8 cellular contexts compared by ENCODE assay signal in genomic region chr6:43669050-43669921, GRCh38. TPM values are rescaled to one million over a fixed set of nuclear protein-coding genes. Genes with fewer than 3 reads are reported as not detected.
DNase-seq lines count a peak whose midpoint lies in the region; ATAC-seq and TF ChIP-seq lines count a peak whose summit lies in the region.

No MANE protein-coding gene starts in this region.

- intact Hi-C loops in CD4-positive, alpha-beta memory T cell (cut with micrococcal nuclease) = no loop called here
- intact Hi-C loops in posterior vena cava (cut with DNase I) = loop anchor here (5.0 kb wide), 3 partner anchors 88 to 408 kb away; partner anchors contain the start of gene VEGFA (in 1 of the 2)

- H3K9me3 ChIP-seq in CD4-positive, alpha-beta memory T cell (ENCODE audit: control insufficient read depth in 1 of 2, low read length in 2 of 2) = no peaks in the 10 kb centered on the region
- H3K9me3 ChIP-seq in gastroesophageal sphincter = no peaks in the 10 kb centered on the region

- H3K4me1 ChIP-seq in CD4-positive, alpha-beta memory T cell (ENCODE audit: insufficient read depth, low read length) = peaks cover 26% of the 10 kb centered on the region
- H3K4me1 ChIP-seq in gastroesophageal sphincter = peaks cover 0 to 65% (median 27%) of the 10 kb centered on the region in 3 donors

- H3K36me3 Mint-ChIP-seq in CD4-positive, alpha-beta memory T cell = peaks cover 2 to 37% of the 10 kb centered on the region in 2 donors

- peak overlapping the region in 6 of 7 donors; percentile 34 to 81 (median 67) for H3K27ac Mint-ChIP-seq in CD4-positive, alpha-beta memory T cell

- H3K27ac ChIP-seq in CD4-positive, alpha-beta memory T cell (ENCODE audit: low read depth, low read length) = no peak overlapping the region
- peak overlapping the region in 3 of 4 donors; percentile 43 to 54 (median 48) for H3K27ac ChIP-seq in gastroesophageal sphincter

- no peak overlapping the region for H3K4me3 ChIP-seq in CD4-positive, alpha-beta memory T cell (ENCODE audit: low read length in 2 of 2)
- no peak overlapping the region for H3K4me3 ChIP-seq in gastroesophageal sphincter

- H3K36me3 ChIP-seq in CD4-positive, alpha-beta memory T cell (ENCODE audit: insufficient read depth, low read length) = peaks cover 20% of the 10 kb centered on the region
- peaks cover 0 to 41% of the 10 kb centered on the region in 2 donors for H3K36me3 ChIP-seq in gastroesophageal sphincter

- POLR2A ChIA-PET in CD4-positive, alpha-beta memory T cell (lab: Charles Lee; ENCODE audit: partially characterized antibody) = interaction anchor here (0.7 kb wide), 1 partner anchor 20 kb away, joined by 3 read pairs; no protein-coding TSS in a partner anchor

- no peak for TF ChIP-seq POLR2A in gastroesophageal sphincter (IDR thresholded peaks at IDR 0.05)

- DNase-seq in CD4-positive, alpha-beta memory T cell = no peak
- DNase-seq in posterior vena cava (ENCODE audit: low spot score) = peak; percentile 91
- no peak for DNase-seq in GF-D8 (lab: John Stamatoyannopoulos, UW)
- DNase-seq in NCI-H2081 treated with DMSO at 0.1 percent for 48 hours (lab: John Stamatoyannopoulos, UW) = no peak
- DNase-seq in NCI-H526 treated with DMSO at 0.1 percent for 48 hours (lab: John Stamatoyannopoulos, UW) = no peak

- H3K9me3 Mint-ChIP-seq in CD4-positive, alpha-beta memory T cell = no peaks in the 10 kb centered on the region

- H3K27me3 ChIP-seq in CD4-positive, alpha-beta memory T cell (ENCODE audit: insufficient read depth, low read length) = no peaks in the 10 kb centered on the region
- no peaks in the 10 kb centered on the region for H3K27me3 ChIP-seq in gastroesophageal sphincter

- H3K27me3 Mint-ChIP-seq in CD4-positive, alpha-beta memory T cell = no peaks in the 10 kb centered on the region

- ATAC-seq in SK-N-SH treated with all-trans-retinoic acid at 6 μM for 48 hours = peak; percentile 44
- peak; percentile 59 for ATAC-seq in gastroesophageal sphincter
- no peak for ATAC-seq in GM21381 (IDR thresholded peaks at IDR 0.05; ENCODE audit: unreplicated experiment)

- 23% methylated on average over 4 of the region's 15 CpGs; no CpG with 5 or more reads in 1 of the 2 donors for WGBS in gastroesophageal sphincter (ENCODE audit: low coverage in 1 of 2), 2 donors

- CTCF ChIA-PET in CD4-positive, alpha-beta memory T cell (lab: Charles Lee; ENCODE audit: partially characterized antibody) = interaction anchor here (1.0 to 6.9 kb wide), 11 partner anchors 8 to 411 kb away, joined by 3 to 79 read pairs (median 4); partner anchors contain the start of genes MRPS18A and VEGFA

- no peak for TF ChIP-seq CTCF in gastroesophageal sphincter (IDR thresholded peaks at IDR 0.05)

- no peak overlapping the region for H3K4me3 Mint-ChIP-seq in CD4-positive, alpha-beta memory T cell

- no peak for TF ChIP-seq EP300 in gastroesophageal sphincter (IDR thresholded peaks at IDR 0.05)

- H3K4me1 Mint-ChIP-seq in CD4-positive, alpha-beta memory T cell = peaks cover 11 to 19% (median 15%) of the 10 kb centered on the region in 4 donors

TF ChIP-seq in SK-N-SH treated with all-trans-retinoic acid at 6 μM for 48 hours, 23 proteins besides CTCF, POLR2A, EP300 and RAD21:
- no peak for TF ChIP-seq ARNTL (CRISPR knock-in tag; IDR thresholded peaks at IDR 0.05; ENCODE audit: borderline replicate concordance, low read depth)
- no peak for TF ChIP-seq GLIS3 (CRISPR knock-in tag; IDR thresholded peaks at IDR 0.05)
- no peak for TF ChIP-seq TSHZ2 (CRISPR knock-in tag; IDR thresholded peaks at IDR 0.05)
- TF ChIP-seq SNAI2 (CRISPR knock-in tag; IDR thresholded peaks at IDR 0.05) = no peak
- no peak for TF ChIP-seq TCF4 (CRISPR knock-in tag; IDR thresholded peaks at IDR 0.05; ENCODE audit: borderline replicate concordance)

RNA-seq across cellular contexts. Expression of gene MRPS18A, which starts 18.3 kb away (rescaled TPM):
- 10 to 100 TPM; 31.3 to 32.4 TPM for total RNA-seq in CD4-positive, alpha-beta memory T cell
- 10 to 100 TPM; 62.6 to 86.1 TPM for polyA plus RNA-seq in CD4-positive, alpha-beta memory T cell
- total RNA-seq in gastroesophageal sphincter = 10 to 100 TPM; 36.3 to 47.3 (median 38.6) TPM
- total RNA-seq in posterior vena cava = 10 to 100 TPM; 25.4 to 28.2 TPM

RNA-seq across cellular contexts. Expression of gene RSPH9, which starts 24.4 kb away (rescaled TPM):
- total RNA-seq in CD4-positive, alpha-beta memory T cell = not detected
- polyA plus RNA-seq in CD4-positive, alpha-beta memory T cell = 1 to 10 TPM in 1 of 2 donors, under 1 TPM in 1; 0.71 to 1.3 TPM
- under 1 TPM in 1 of 4 donors, not detected in 3; 0.16 TPM for total RNA-seq in gastroesophageal sphincter
- under 1 TPM; 0.19 to 0.23 TPM for total RNA-seq in posterior vena cava

RNA-seq across cellular contexts. Expression of gene MAD2L1BP, which starts 33.6 kb away (rescaled TPM):
- total RNA-seq in CD4-positive, alpha-beta memory T cell = 10 to 100 TPM; 31.7 to 33.0 TPM
- polyA plus RNA-seq in CD4-positive, alpha-beta memory T cell = 10 to 100 TPM; 23.6 to 25.1 TPM
- total RNA-seq in gastroesophageal sphincter = 10 to 100 TPM; 15.6 to 36.6 (median 23.0) TPM
- 10 to 100 TPM; 12.0 to 15.5 TPM for total RNA-seq in posterior vena cava

RNA-seq across cellular contexts. Expression of gene GTPBP2, which starts 40.2 kb away (rescaled TPM):
- 10 to 100 TPM; 82.3 to 85.0 TPM for total RNA-seq in CD4-positive, alpha-beta memory T cell
- 1 to 10 TPM in 1 of 2 donors, under 1 TPM in 1; 0.83 to 3.7 TPM for polyA plus RNA-seq in CD4-positive, alpha-beta memory T cell
- total RNA-seq in gastroesophageal sphincter (10 to 100 TPM; 28.8 to 44.5 (median 31.4) TPM), posterior vena cava (10 to 100 TPM; 43.3 to 50.4 TPM)
